ENCODE assay signal across 8 cellular contexts in genomic region chr16:67562918-67563707, GRCh38. TPM values are rescaled to one million over a fixed set of nuclear protein-coding genes. Genes with fewer than 3 reads are reported as not detected.
DNase-seq lines count a peak whose midpoint lies in the region; ATAC-seq and TF ChIP-seq lines count a peak whose summit lies in the region.

No MANE protein-coding gene starts in this region.

- no peaks in the 10 kb centered on the region for H3K27me3 ChIP-seq in mononuclear cell (ENCODE audit: insufficient read depth, low read length)

- peaks cover 50% of the 10 kb centered on the region for H3K4me1 ChIP-seq in mononuclear cell (ENCODE audit: insufficient read depth, low read length)

- peaks cover 40% of the 10 kb centered on the region for H3K4me1 Mint-ChIP-seq in activated CD8-positive, alpha-beta memory T cell treated with anti-CD3 and anti-CD28 coated beads, Interleukin-2, amount 10 ng/mL, durations not matched to agents 7 days and 5 days
- peaks cover 19% of the 10 kb centered on the region for H3K4me1 Mint-ChIP-seq in endothelial cell (ENCODE audit: unreplicated experiment)

- no peaks in the 10 kb centered on the region for H3K27me3 Mint-ChIP-seq in activated CD8-positive, alpha-beta memory T cell treated with anti-CD3 and anti-CD28 coated beads, Interleukin-2, amount 10 ng/mL, durations not matched to agents 7 days and 5 days
- H3K27me3 Mint-ChIP-seq in endothelial cell (ENCODE audit: unreplicated experiment) = peaks cover 4% of the 10 kb centered on the region

- no peaks in the 10 kb centered on the region for H3K9me3 Mint-ChIP-seq in activated CD8-positive, alpha-beta memory T cell treated with anti-CD3 and anti-CD28 coated beads, Interleukin-2, amount 10 ng/mL, durations not matched to agents 7 days and 5 days (ENCODE audit: low read depth)
- H3K9me3 Mint-ChIP-seq in endothelial cell (ENCODE audit: unreplicated experiment) = no peaks in the 10 kb centered on the region

- DNase-seq in NCI-H1105 treated with DMSO at 0.1 percent for 48 hours (lab: John Stamatoyannopoulos, UW) (peak; percentile 8), NCI-H1105 (lab: John Stamatoyannopoulos, UW) (no peak), NCI-H1930 (lab: John Stamatoyannopoulos, UW) (peak; percentile 21 to 38), endothelial cell (ENCODE audit: low spot score) (peak; percentile 73)
- peak; percentile 74 for DNase-seq in activated CD8-positive, alpha-beta memory T cell treated with anti-CD3 and anti-CD28 coated beads, Interleukin-2, amount 10 ng/mL, durations not matched to agents 7 days and 5 days
- DNase-seq in stimulated activated CD8-positive, alpha-beta memory T cell treated with anti-CD3 and anti-CD28 coated beads, Interleukin-7, amount 100 ng/mL, for 24 hours (ENCODE audit: low read depth) = peak; percentile 22

- H3K36me3 Mint-ChIP-seq in activated CD8-positive, alpha-beta memory T cell treated with anti-CD3 and anti-CD28 coated beads, Interleukin-2, amount 10 ng/mL, durations not matched to agents 7 days and 5 days = peaks cover 8% of the 10 kb centered on the region
- H3K36me3 Mint-ChIP-seq in endothelial cell (ENCODE audit: low read depth, unreplicated experiment) = peaks cover 7% of the 10 kb centered on the region

- CTCF ChIA-PET in activated CD8-positive, alpha-beta memory T cell treated with anti-CD3 and anti-CD28 coated beads, Interleukin-2, amount 10 ng/mL, durations not matched to agents 7 days and 5 days (lab: Charles Lee) = interaction anchor here (0.7 to 19.2 kb wide), 18 partner anchors 9 to 523 kb away, joined by 3 to 360 read pairs (median 6); partner anchors contain the start of genes ACD, ATP6V0D1 and CARMIL2

- H3K4me3 Mint-ChIP-seq in activated CD8-positive, alpha-beta memory T cell treated with anti-CD3 and anti-CD28 coated beads, Interleukin-2, amount 10 ng/mL, durations not matched to agents 7 days and 5 days = peak overlapping the region; percentile 84
- H3K4me3 Mint-ChIP-seq in endothelial cell (ENCODE audit: unreplicated experiment) = peak overlapping the region; percentile 95

- peak overlapping the region; percentile 91 for H3K27ac Mint-ChIP-seq in activated CD8-positive, alpha-beta memory T cell treated with anti-CD3 and anti-CD28 coated beads, Interleukin-2, amount 10 ng/mL, durations not matched to agents 7 days and 5 days
- peak overlapping the region; percentile 88 for H3K27ac Mint-ChIP-seq in endothelial cell (ENCODE audit: unreplicated experiment)

- peak overlapping the region; percentile 69 for H3K4me3 ChIP-seq in mononuclear cell (ENCODE audit: low read length)

- H3K9me3 ChIP-seq in mononuclear cell (ENCODE audit: low read depth, low read length) = no peaks in the 10 kb centered on the region

- peak; percentile 28 for TF ChIP-seq CTCF in endothelial cell (IDR thresholded peaks at IDR 0.05; ENCODE audit: unreplicated experiment)

- ATAC-seq in HG02642 (IDR thresholded peaks at IDR 0.05; ENCODE audit: poor library complexity, unreplicated experiment) = peak; percentile 19
- ATAC-seq in activated CD8-positive, alpha-beta memory T cell treated with anti-CD3 and anti-CD28 coated beads, Interleukin-2, amount 10 ng/mL, durations not matched to agents 7 days and 5 days = peak; percentile 4

RNA-seq across cellular contexts. Expression of gene CTCF, which starts 0.8 kb away (rescaled TPM):
- 10 to 100 TPM; 74.0 to 81.8 TPM for total RNA-seq in activated CD8-positive, alpha-beta memory T cell treated with anti-CD3 and anti-CD28 coated beads, Interleukin-2, amount 10 ng/mL, durations not matched to agents 7 days and 5 days
- total RNA-seq in endothelial cell (ENCODE audit: unreplicated experiment) = 40.1 TPM
- 43.2 TPM for total RNA-seq in mononuclear cell

RNA-seq across cellular contexts. Expression of gene RIPOR1, which starts 34.5 kb away (rescaled TPM):
- 10 to 100 TPM; 14.3 to 17.8 TPM for total RNA-seq in activated CD8-positive, alpha-beta memory T cell treated with anti-CD3 and anti-CD28 coated beads, Interleukin-2, amount 10 ng/mL, durations not matched to agents 7 days and 5 days
- total RNA-seq in endothelial cell (ENCODE audit: unreplicated experiment) = 184 TPM
- 42.6 TPM for total RNA-seq in mononuclear cell
